ENCODE assay signal across 25 cellular contexts in genomic region chr6:43842231-43842794, GRCh38.
DNase-seq lines count a peak whose midpoint lies in the region; ATAC-seq and TF ChIP-seq lines count a peak whose summit lies in the region.
"Had no signal": no experiment of that assay in that cellular context is flagged by ENCODE, and none has a peak within 500 bp of the region (broad histone marks: within the 10 kb centered on the region; RNA-seq: fewer than 3 reads in every experiment).

No MANE protein-coding gene starts in this region.

- no peak overlapping the region for H3K4me3 ChIP-seq in AG09309 (ENCODE audit: control insufficient read depth, low read depth, low read length)
- H3K4me3 ChIP-seq in effector memory CD4-positive, alpha-beta T cell (ENCODE audit: insufficient read depth, low read depth, low read length, poor library complexity, severe bottlenecking) = no peak overlapping the region
- H3K4me3 ChIP-seq: A549, gastrocnemius medialis, uterus had no signal

- no peak for TF ChIP-seq CTCF in AG09309 (IDR thresholded peaks at IDR 0.05; ENCODE audit: control insufficient read depth, insufficient read depth, low read depth, low read length, missing control alignments)

- no peaks in the 10 kb centered on the region for H3K36me3 ChIP-seq in effector memory CD4-positive, alpha-beta T cell (ENCODE audit: control insufficient read depth, insufficient read depth, low read length)
- H3K36me3 ChIP-seq: gastrocnemius medialis, uterus had no signal

- no peak for ATAC-seq in GM21529 (IDR thresholded peaks at IDR 0.05; ENCODE audit: unreplicated experiment)
- ATAC-seq: A549; activated CD4-positive, CD25-positive, alpha-beta regulatory T cell treated with anti-CD3 and anti-CD28 coated beads, Interleukin-2, amount 50 U/mL, for 24 hours; gastrocnemius medialis had no signal

- H3K9me3 ChIP-seq in effector memory CD4-positive, alpha-beta T cell (ENCODE audit: control insufficient read depth, low read length) = no peaks in the 10 kb centered on the region
- H3K9me3 ChIP-seq: A549, gastrocnemius medialis, uterus had no signal

- H3K27me3 ChIP-seq in effector memory CD4-positive, alpha-beta T cell (replicated peaks; ENCODE audit: control insufficient read depth, insufficient read depth, low read length, poor library complexity, severe bottlenecking) = no peaks in the 10 kb centered on the region
- H3K27me3 ChIP-seq: gastrocnemius medialis, uterus had no signal

- DNase-seq in AG09309 (ENCODE audit: low read depth) = peak; percentile 32
- peak; percentile 45 for DNase-seq in HT1080 (ENCODE audit: low read depth)
- peak; percentile 59 for DNase-seq in amniotic epithelial cell (ENCODE audit: low read depth)
- peak; percentile 44 for DNase-seq in glomerular visceral epithelial cell (ENCODE audit: extremely low spot score)
- no peak for DNase-seq in effector memory CD4-positive, alpha-beta T cell
- DNase-seq in anterior cingulate cortex (lab: John Stamatoyannopoulos, UW) = no peak
- DNase-seq in activated naive CD4-positive, alpha-beta T cell treated with Interleukin-2 at 50 U/mL for 16 hours = no peak
- DNase-seq: activated naive CD4-positive, alpha-beta T cell treated with anti-CD3 and anti-CD28 coated beads, Interleukin-2, amount 50 U/mL, for 16 hours; activated T-cell treated with anti-CD3 and anti-CD28 coated beads, Interleukin-2, amount 50 U/mL, for 48 hours; gastrocnemius medialis; Karpas-422; naive B cell; NCI-H1105 treated with DMSO at 0.1 percent for 48 hours; NCI-H2081; NCI-H510A; NK-92 treated with Interleukin-12 subunit alpha and Interleukin-12 subunit beta, amount 100 ng/mL, for 24 hours; retina; stimulated activated CD4-positive, alpha-beta T cell treated with anti-CD3 and anti-CD28 coated beads, Interleukin-12 subunit alpha, Interleukin-12 subunit beta, amount 100 ng/mL, for 4 hours; T1000; uterus had no signal

- H3K27ac ChIP-seq in effector memory CD4-positive, alpha-beta T cell (ENCODE audit: insufficient read depth, low read length, poor library complexity, severe bottlenecking) = no peak overlapping the region
- H3K27ac ChIP-seq: A549, C4-2B, gastrocnemius medialis, RWPE1, uterus had no signal

- H3K4me1 ChIP-seq in effector memory CD4-positive, alpha-beta T cell (ENCODE audit: control insufficient read depth, insufficient read depth, low read length, poor library complexity, severe bottlenecking) = no peaks in the 10 kb centered on the region
- H3K4me1 ChIP-seq: uterus had no signal

Comparison
In these comparisons a context has a peak if more than half of its experiments do, and no peak if none do; other contexts are left out.
1. DNase-seq: peak in AG09309 (single experiment), HT1080 (single experiment), amniotic epithelial cell (single experiment) and glomerular visceral epithelial cell (single experiment); none in effector memory CD4-positive, alpha-beta T cell (0 of 3), anterior cingulate cortex (0 of 58) and activated naive CD4-positive, alpha-beta T cell treated with Interleukin-2 at 50 U/mL for 16 hours (single experiment).